Comparison of ENCODE assay signal across 24 cellular contexts in the genomic region with DNA sequence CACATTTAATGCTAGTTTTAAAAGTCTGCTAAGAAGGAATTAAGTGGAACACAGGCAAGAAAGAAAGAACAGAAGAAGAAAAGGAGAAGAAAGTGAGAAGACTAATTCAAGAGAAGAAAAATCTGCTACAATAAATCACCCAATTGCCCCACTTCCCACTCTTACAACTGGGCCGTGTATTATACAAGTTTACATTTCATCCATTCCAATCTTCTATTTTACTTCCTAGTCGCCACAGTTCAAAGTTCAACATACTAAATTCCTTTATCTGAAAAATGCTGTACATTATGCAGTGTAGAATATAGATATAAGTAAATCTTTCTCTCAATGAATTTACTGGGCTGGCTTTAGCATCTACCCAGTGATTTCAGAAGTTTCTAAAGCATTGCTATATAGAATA.
"Had no signal": no experiment of that assay in that cellular context is flagged by ENCODE, and none has a peak within 500 bp of the region (broad histone marks: within the 10 kb centered on the region; RNA-seq: fewer than 3 reads in every experiment).

No MANE protein-coding gene starts in this region.

- H3K27ac Mint-ChIP-seq: activated CD8-positive, alpha-beta T cell treated with anti-CD3 and anti-CD28 coated beads, Interleukin-2, amount 10 ng/mL, durations not matched to agents 7 days and 5 days; activated naive CD4-positive, alpha-beta T cell treated with anti-CD3 and anti-CD28 coated beads, Interleukin-2, amount 50 U/mL, for 24 hours; activated T-helper 1 cell treated with anti-CD3 and anti-CD28 coated beads, Interleukin-12 subunit alpha, Interleukin-12 subunit beta, Interleukin-2, Interleukin-4 antibody, amounts not matched to agents 30 ng/mL and 10 ng/mL and 1 ng/mL, durations not matched to agents 14 hours and 24 hours and 36 hours; T-helper 17 cell had no signal

- H3K4me1 Mint-ChIP-seq: activated naive CD4-positive, alpha-beta T cell treated with anti-CD3 and anti-CD28 coated beads, Interleukin-2, amount 50 U/mL, for 24 hours; T-helper 17 cell had no signal

- H3K4me3 Mint-ChIP-seq: activated CD8-positive, alpha-beta T cell treated with anti-CD3 and anti-CD28 coated beads, Interleukin-2, amount 10 ng/mL, durations not matched to agents 7 days and 5 days; activated naive CD4-positive, alpha-beta T cell treated with anti-CD3 and anti-CD28 coated beads, Interleukin-2, amount 50 U/mL, for 24 hours; activated T-helper 1 cell treated with anti-CD3 and anti-CD28 coated beads, Interleukin-12 subunit alpha, Interleukin-12 subunit beta, Interleukin-2, Interleukin-4 antibody, amounts not matched to agents 30 ng/mL and 10 ng/mL and 1 ng/mL, durations not matched to agents 14 hours and 24 hours and 36 hours; T-helper 17 cell had no signal

- H3K27ac ChIP-seq: ascending aorta, body of pancreas, VCaP had no signal

- ATAC-seq: activated CD8-positive, alpha-beta T cell treated with anti-CD3 and anti-CD28 coated beads, Interleukin-2, amount 10 ng/mL, durations not matched to agents 7 days and 5 days; body of pancreas; PC-3; T-helper 17 cell had no signal

- H3K9me3 ChIP-seq: body of pancreas had no signal

- H3K9me3 Mint-ChIP-seq: activated naive CD4-positive, alpha-beta T cell treated with anti-CD3 and anti-CD28 coated beads, Interleukin-2, amount 50 U/mL, for 24 hours; activated T-helper 1 cell treated with anti-CD3 and anti-CD28 coated beads, Interleukin-12 subunit alpha, Interleukin-12 subunit beta, Interleukin-2, Interleukin-4 antibody, amounts not matched to agents 30 ng/mL and 10 ng/mL and 1 ng/mL, durations not matched to agents 14 hours and 24 hours and 36 hours had no signal

- H3K27me3 ChIP-seq: ascending aorta, body of pancreas had no signal

- DNase-seq: activated CD4-positive, alpha-beta T cell treated with anti-CD3 and anti-CD28 coated beads for 4 hours; activated CD8-positive, alpha-beta memory T cell treated with anti-CD3 and anti-CD28 coated beads, Interleukin-2, amount 50 U/mL, for 48 hours; activated CD8-positive, alpha-beta T cell treated with anti-CD3 and anti-CD28 coated beads, Interleukin-2, amount 10 ng/mL, durations not matched to agents 7 days and 5 days; activated effector memory CD4-positive, alpha-beta T cell treated with Interleukin-2 at 50 U/mL for 16 hours; activated naive CD4-positive, alpha-beta T cell; activated T-cell treated with anti-CD3 and anti-CD28 coated beads, Interleukin-2, amount 50 U/mL, for 1 hour; amniotic stem cell; body of pancreas; central memory CD4-positive, alpha-beta T cell; MM.1S; NCI-H1105; NCI-H1436; NCI-H1694 treated with DMSO at 0.1 percent for 48 hours; NCI-H2029 treated with DMSO at 0.1 percent for 48 hours; NCI-H446; NCI-H524; PC-3; SIG-M5; T-helper 17 cell; T1000 had no signal

- H3K27me3 Mint-ChIP-seq: activated naive CD4-positive, alpha-beta T cell treated with anti-CD3 and anti-CD28 coated beads, Interleukin-2, amount 50 U/mL, for 24 hours; T-helper 17 cell had no signal

- H3K36me3 ChIP-seq: ascending aorta had no signal

- H3K4me1 ChIP-seq: ascending aorta, body of pancreas had no signal

- H3K4me3 ChIP-seq: ascending aorta, body of pancreas had no signal

- H3K36me3 Mint-ChIP-seq: activated naive CD4-positive, alpha-beta T cell treated with anti-CD3 and anti-CD28 coated beads, Interleukin-2, amount 50 U/mL, for 24 hours had no signal
